1 cellular context compared by ENCODE assay signal in genomic region chr3:194617058-194617671, GRCh38.
TF ChIP-seq lines count a peak whose summit lies in the region.

No MANE protein-coding gene starts in this region.

TF ChIP-seq in H1, 55 proteins besides CTCF, POLR2A, EP300 and RAD21:
- TF ChIP-seq BACH1 (IDR thresholded peaks at IDR 0.05; ENCODE audit: low read length) (0 out of 2 replicates have a peak, but pooled peaks have one; percentile 26), EGR1 (IDR thresholded peaks at IDR 0.05; ENCODE audit: borderline replicate concordance, low read depth, low read length) (no peak)
